20 cellular contexts compared by ENCODE assay signal in the genomic region with DNA sequence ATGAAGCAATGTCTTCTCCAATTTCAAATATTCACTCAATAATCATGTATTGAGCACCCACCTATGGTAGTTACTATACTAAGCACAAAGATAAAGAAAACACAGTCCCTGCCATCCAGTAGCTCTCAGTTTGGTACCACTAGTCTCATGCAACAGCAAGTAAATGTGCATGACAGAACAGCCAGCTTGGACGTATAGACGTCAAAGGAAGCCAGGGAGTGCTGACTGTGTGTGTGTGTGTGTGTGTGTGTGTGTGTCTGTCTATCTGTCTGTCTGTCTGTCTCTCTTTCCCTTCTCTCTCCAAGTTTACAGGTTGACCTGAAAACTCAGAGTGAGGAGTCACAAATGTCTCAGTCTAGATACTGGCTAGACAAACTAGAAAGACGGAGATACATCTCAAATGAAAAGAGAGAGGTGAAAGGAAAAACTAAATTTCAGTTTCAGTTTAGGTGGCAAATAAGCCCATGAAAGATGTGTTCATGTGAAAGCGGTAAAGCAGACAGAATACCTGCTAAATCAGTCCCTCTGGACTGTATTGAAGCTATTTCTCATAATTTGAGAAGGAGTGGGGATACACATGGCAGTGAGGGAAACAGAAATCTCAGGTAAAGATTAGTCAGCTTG.
DNase-seq lines count a peak whose midpoint lies in the region; ATAC-seq lines count a peak whose summit lies in the region.
"Had no signal": no experiment of that assay in that cellular context is flagged by ENCODE, and none has a peak within 500 bp of the region (broad histone marks: within the 10 kb centered on the region; RNA-seq: fewer than 3 reads in every experiment).

No MANE protein-coding gene starts in this region.

- ATAC-seq in GM19372 (IDR thresholded peaks at IDR 0.05; ENCODE audit: low read depth, unreplicated experiment) (peak; percentile 75), HG02798 (IDR thresholded peaks at IDR 0.05; ENCODE audit: poor library complexity, unreplicated experiment) (peak; percentile 79)
- ATAC-seq: heart left ventricle, PC-3, right cardiac atrium had no signal

- no peaks in the 10 kb centered on the region for H3K36me3 Mint-ChIP-seq in activated CD4-positive, alpha-beta T cell treated with anti-CD3 and anti-CD28 coated beads, Interleukin-2, amount 10 ng/mL, durations not matched to agents 24 days and 14 days (ENCODE audit: low read depth)
- no peaks in the 10 kb centered on the region for H3K36me3 Mint-ChIP-seq in T-helper 2 cell treated with Interferon-gamma antibody and Interleukin-4, amounts not matched to agents 5 μg/mL and 100 μg/mL, for 36 hours (ENCODE audit: low read depth)

- peaks cover 3% of the 10 kb centered on the region for H3K27me3 Mint-ChIP-seq in activated CD4-positive, alpha-beta T cell treated with anti-CD3 and anti-CD28 coated beads, Interleukin-2, amount 10 ng/mL, durations not matched to agents 24 days and 14 days
- peaks cover 4% of the 10 kb centered on the region for H3K27me3 Mint-ChIP-seq in T-helper 2 cell treated with Interferon-gamma antibody and Interleukin-4, amounts not matched to agents 5 μg/mL and 100 μg/mL, for 36 hours (ENCODE audit: low read depth)

- peaks cover 8% of the 10 kb centered on the region for H3K4me1 Mint-ChIP-seq in activated CD4-positive, alpha-beta T cell treated with anti-CD3 and anti-CD28 coated beads, Interleukin-2, amount 10 ng/mL, durations not matched to agents 24 days and 14 days
- H3K4me1 Mint-ChIP-seq in T-helper 2 cell treated with Interferon-gamma antibody and Interleukin-4, amounts not matched to agents 5 μg/mL and 100 μg/mL, for 36 hours (ENCODE audit: low read depth): peaks cover 4% of the 10 kb centered on the region

- no peak for DNase-seq in activated CD4-positive, alpha-beta T cell treated with anti-CD3 and anti-CD28 coated beads, Interleukin-2, amount 10 ng/mL, durations not matched to agents 24 days and 14 days
- no peak for DNase-seq in activated CD4-positive, alpha-beta T cell treated with anti-CD3 and anti-CD28 coated beads for 48 hours
- no peak for DNase-seq in T-helper 2 cell treated with Interferon-gamma antibody and Interleukin-4, amounts not matched to agents 5 μg/mL and 100 μg/mL, for 36 hours (ENCODE audit: low spot score)
- DNase-seq in MV-4-11 (lab: John Stamatoyannopoulos, UW) (no peak), anterior cingulate cortex (lab: John Stamatoyannopoulos, UW) (no peak), DMS53 treated with DMSO at 0.1 percent for 48 hours (lab: John Stamatoyannopoulos, UW; ENCODE audit: unreplicated experiment) (no peak)
- DNase-seq: activated naive CD4-positive, alpha-beta T cell treated with anti-CD3 and anti-CD28 coated beads for 36 hours; dorsolateral prefrontal cortex; EL; heart left ventricle; islet precursor cell; Kasumi-1; NCI-H1436; NCI-H446; PC-3; right cardiac atrium; stimulated activated CD8-positive, alpha-beta memory T cell treated with anti-CD3 and anti-CD28 coated beads, Interleukin-4, amount 100 ng/mL, for 48 hours; testis had no signal

- H3K9me3 Mint-ChIP-seq in activated CD4-positive, alpha-beta T cell treated with anti-CD3 and anti-CD28 coated beads, Interleukin-2, amount 10 ng/mL, durations not matched to agents 24 days and 14 days: peaks cover 2% of the 10 kb centered on the region
- H3K9me3 Mint-ChIP-seq in T-helper 2 cell treated with Interferon-gamma antibody and Interleukin-4, amounts not matched to agents 5 μg/mL and 100 μg/mL, for 36 hours: no peaks in the 10 kb centered on the region
- H3K9me3 Mint-ChIP-seq: activated naive CD4-positive, alpha-beta T cell treated with anti-CD3 and anti-CD28 coated beads for 36 hours had no signal

- H3K27ac Mint-ChIP-seq in activated CD4-positive, alpha-beta T cell treated with anti-CD3 and anti-CD28 coated beads, Interleukin-2, amount 10 ng/mL, durations not matched to agents 24 days and 14 days: peak overlapping the region; percentile 32
- peak overlapping the region; percentile 61 for H3K27ac Mint-ChIP-seq in T-helper 2 cell treated with Interferon-gamma antibody and Interleukin-4, amounts not matched to agents 5 μg/mL and 100 μg/mL, for 36 hours
- H3K27ac Mint-ChIP-seq: activated naive CD4-positive, alpha-beta T cell treated with anti-CD3 and anti-CD28 coated beads for 36 hours had no signal

- peak overlapping the region; percentile 38 for H3K4me3 Mint-ChIP-seq in activated CD4-positive, alpha-beta T cell treated with anti-CD3 and anti-CD28 coated beads, Interleukin-2, amount 10 ng/mL, durations not matched to agents 24 days and 14 days
- H3K4me3 Mint-ChIP-seq in T-helper 2 cell treated with Interferon-gamma antibody and Interleukin-4, amounts not matched to agents 5 μg/mL and 100 μg/mL, for 36 hours: peak overlapping the region; percentile 55
- H3K4me3 Mint-ChIP-seq: activated naive CD4-positive, alpha-beta T cell treated with anti-CD3 and anti-CD28 coated beads for 36 hours had no signal

- intact Hi-C loops in activated CD4-positive, alpha-beta T cell treated with anti-CD3 and anti-CD28 coated beads, Interleukin-2, amount 10 ng/mL, durations not matched to agents 24 days and 14 days (cut with micrococcal nuclease): no loop called here
